ENCODE assay signal across 1 cellular context in the genomic region with DNA sequence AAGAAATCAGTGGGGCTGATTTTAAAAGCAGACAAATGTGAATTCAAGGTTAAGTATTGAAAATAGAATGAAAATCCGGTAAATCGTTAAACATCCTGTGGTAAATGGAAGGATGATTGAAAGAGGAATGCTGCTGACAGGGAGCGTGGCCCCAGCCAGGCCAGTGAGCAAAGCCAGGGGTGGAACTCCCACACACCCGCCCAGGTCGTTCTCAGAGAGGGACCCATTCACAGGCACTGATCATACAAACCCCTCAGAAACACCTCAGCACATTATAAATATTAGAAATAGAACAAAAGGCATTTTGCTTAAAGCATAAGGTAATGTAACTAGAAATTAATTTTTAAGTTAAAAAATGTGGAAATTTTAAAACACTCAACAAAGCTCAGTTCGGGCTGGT. TPM values are rescaled to one million over a fixed set of nuclear protein-coding genes. Genes with fewer than 3 reads are reported as not detected.
"Had no signal": no experiment of that assay in that cellular context is flagged by ENCODE, and none has a peak within 500 bp of the region (broad histone marks: within the 10 kb centered on the region; RNA-seq: fewer than 3 reads in every experiment).

No MANE protein-coding gene starts in this region.

RNA-seq across cellular contexts. Expression of gene CHRFAM7A, which starts 38.3 kb away (rescaled TPM):
- total RNA-seq: vagina had no signal
